In genomic region chr11:57541099-57541670, GRCh38 we compare ENCODE assay signal across 24 cellular contexts. TPM values are rescaled to one million over a fixed set of nuclear protein-coding genes. Genes with fewer than 3 reads are reported as not detected.
"Had no signal": no experiment of that assay in that cellular context is flagged by ENCODE, and none has a peak within 500 bp of the region (broad histone marks: within the 10 kb centered on the region; RNA-seq: fewer than 3 reads in every experiment).

No MANE protein-coding gene starts in this region.

- ATAC-seq: activated T-cell treated with anti-CD3 and anti-CD28 coated beads, Interleukin-2, amount 50 U/mL, for 72 hours; K562; T-cell had no signal

- H3K4me1 ChIP-seq: breast epithelium, Peyer's patch had no signal

- H3K36me3 ChIP-seq: breast epithelium, Peyer's patch had no signal

- DNase-seq: activated B cell treated with CpG ODN at 0.5 μM for 24 hours; activated CD4-positive, alpha-beta memory T cell treated with anti-CD3 and anti-CD28 coated beads for 36 hours; activated CD4-positive, alpha-beta T cell treated with anti-CD3 and anti-CD28 coated beads, Interleukin-2, amount 10 ng/mL, durations not matched to agents 7 days and 5 days; activated CD8-positive, alpha-beta memory T cell treated with anti-CD3 and anti-CD28 coated beads, Interleukin-2, amount 50 U/mL, for 4 hours; activated naive CD4-positive, alpha-beta T cell; activated T-cell treated with anti-CD3 and anti-CD28 coated beads, Interleukin-2, amount 50 U/mL, for 72 hours; central memory CD4-positive, alpha-beta T cell; Karpas-422; NCI-H1092; NCI-H1417; NCI-H1930; NCI-H2171 treated with DMSO at 0.1 percent for 48 hours; NCI-H345; NCI-H510A treated with DMSO at 0.1 percent for 48 hours; NCI-H69; SHP77 treated with DMSO at 0.1 percent for 48 hours; T-cell; T-helper 2 cell; T1000 had no signal

- H3K27ac ChIP-seq: breast epithelium, Peyer's patch, RWPE1 had no signal

- H3K27me3 ChIP-seq: breast epithelium, Peyer's patch had no signal

- H3K9me3 ChIP-seq: breast epithelium, Peyer's patch had no signal

- H3K4me3 ChIP-seq: breast epithelium, K562, Peyer's patch had no signal

RNA-seq across cellular contexts. Expression of gene SMTNL1, which starts 3.8 kb away (rescaled TPM):
- total RNA-seq: activated B cell treated with CpG ODN at 0.5 μM for 24 hours; activated CD4-positive, alpha-beta memory T cell treated with anti-CD3 and anti-CD28 coated beads for 36 hours; activated CD4-positive, alpha-beta T cell treated with anti-CD3 and anti-CD28 coated beads, Interleukin-2, amount 10 ng/mL, durations not matched to agents 7 days and 5 days; activated T-cell treated with anti-CD3 and anti-CD28 coated beads, Interleukin-2, amount 50 U/mL, for 72 hours; aorta; breast epithelium; K562; Peyer's patch; T-cell had no signal
- polyA plus RNA-seq: aorta, K562 had no signal

RNA-seq across cellular contexts. Expression of gene SERPING1, which starts 56.3 kb away (rescaled TPM):
- total RNA-seq: activated B cell treated with CpG ODN at 0.5 μM for 24 hours; activated T-cell treated with anti-CD3 and anti-CD28 coated beads, Interleukin-2, amount 50 U/mL, for 72 hours had no signal
